Comparison of ENCODE assay signal across 20 cellular contexts in the genomic region with DNA sequence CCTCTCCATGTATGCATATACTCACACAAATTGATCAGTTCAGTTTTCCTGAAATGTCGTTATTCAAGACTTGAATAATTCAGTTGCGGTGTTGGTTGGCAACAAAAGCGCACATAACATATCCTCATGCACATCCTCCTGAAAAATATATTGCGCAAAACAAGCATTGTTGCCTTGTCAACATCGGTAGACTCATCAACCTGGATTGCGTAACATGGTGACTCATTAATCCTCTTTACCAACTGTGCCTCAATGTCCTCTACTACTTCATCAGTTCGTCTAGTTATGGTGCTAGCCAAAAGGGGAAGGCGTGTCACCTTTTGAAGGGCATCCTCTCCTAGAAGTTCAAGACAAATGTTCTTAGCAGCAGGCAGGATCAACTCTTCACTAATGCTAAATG.
"Had no signal": no experiment of that assay in that cellular context is flagged by ENCODE, and none has a peak within 500 bp of the region (broad histone marks: within the 10 kb centered on the region; RNA-seq: fewer than 3 reads in every experiment).

No MANE protein-coding gene starts in this region.

- H3K27me3 Mint-ChIP-seq: activated CD4-positive, alpha-beta T cell treated with anti-CD3 and anti-CD28 coated beads for 36 hours; activated CD8-positive, alpha-beta T cell treated with anti-CD3 and anti-CD28 coated beads for 36 hours had no signal

- FAIRE-seq: astrocyte had no signal

- H3K27ac ChIP-seq: colonic mucosa, neutrophil, right atrium auricular region, thyroid gland, uterus, WERI-Rb-1 had no signal

- H3K27me3 ChIP-seq: colonic mucosa, neutrophil, right atrium auricular region, thyroid gland, uterus had no signal

- H3K4me3 Mint-ChIP-seq: activated CD4-positive, alpha-beta T cell treated with anti-CD3 and anti-CD28 coated beads for 36 hours; activated CD8-positive, alpha-beta T cell treated with anti-CD3 and anti-CD28 coated beads for 36 hours; activated T-helper 1 cell treated with anti-CD3 and anti-CD28 coated beads, Interleukin-12 subunit alpha, Interleukin-12 subunit beta, Interleukin-2, Interleukin-4 antibody, amounts not matched to agents 30 ng/mL and 10 ng/mL and 1 ng/mL, durations not matched to agents 14 hours and 24 hours and 36 hours; naive thymus-derived CD8-positive, alpha-beta T cell; stimulated activated effector memory CD8-positive, alpha-beta T cell treated with anti-CD3 and anti-CD28 coated beads, Interleukin-12 subunit alpha, Interleukin-12 subunit beta, amount 100 ng/mL, for 72 hours had no signal

- H3K36me3 ChIP-seq: colonic mucosa, neutrophil, right atrium auricular region, thyroid gland, uterus, WERI-Rb-1 had no signal

- H3K9me3 Mint-ChIP-seq: activated CD8-positive, alpha-beta T cell treated with anti-CD3 and anti-CD28 coated beads for 36 hours; activated T-helper 1 cell treated with anti-CD3 and anti-CD28 coated beads, Interleukin-12 subunit alpha, Interleukin-12 subunit beta, Interleukin-2, Interleukin-4 antibody, amounts not matched to agents 30 ng/mL and 10 ng/mL and 1 ng/mL, durations not matched to agents 14 hours and 24 hours and 36 hours had no signal

- H3K4me1 Mint-ChIP-seq: activated CD4-positive, alpha-beta T cell treated with anti-CD3 and anti-CD28 coated beads for 36 hours; naive thymus-derived CD8-positive, alpha-beta T cell; stimulated activated effector memory CD8-positive, alpha-beta T cell treated with anti-CD3 and anti-CD28 coated beads, Interleukin-12 subunit alpha, Interleukin-12 subunit beta, amount 100 ng/mL, for 72 hours had no signal

- H3K27ac Mint-ChIP-seq: activated CD4-positive, alpha-beta T cell treated with anti-CD3 and anti-CD28 coated beads for 36 hours; activated CD8-positive, alpha-beta T cell treated with anti-CD3 and anti-CD28 coated beads for 36 hours; activated T-helper 1 cell treated with anti-CD3 and anti-CD28 coated beads, Interleukin-12 subunit alpha, Interleukin-12 subunit beta, Interleukin-2, Interleukin-4 antibody, amounts not matched to agents 30 ng/mL and 10 ng/mL and 1 ng/mL, durations not matched to agents 14 hours and 24 hours and 36 hours; naive thymus-derived CD8-positive, alpha-beta T cell; stimulated activated effector memory CD8-positive, alpha-beta T cell treated with anti-CD3 and anti-CD28 coated beads, Interleukin-12 subunit alpha, Interleukin-12 subunit beta, amount 100 ng/mL, for 72 hours had no signal

- H3K36me3 Mint-ChIP-seq: naive thymus-derived CD8-positive, alpha-beta T cell; stimulated activated effector memory CD8-positive, alpha-beta T cell treated with anti-CD3 and anti-CD28 coated beads, Interleukin-12 subunit alpha, Interleukin-12 subunit beta, amount 100 ng/mL, for 72 hours had no signal

- H3K4me1 ChIP-seq: colonic mucosa, right atrium auricular region, thyroid gland, uterus had no signal

- ATAC-seq: activated CD4-positive, alpha-beta T cell treated with anti-CD3 and anti-CD28 coated beads for 36 hours; activated CD8-positive, alpha-beta T cell treated with anti-CD3 and anti-CD28 coated beads for 36 hours; left cardiac atrium; naive thymus-derived CD8-positive, alpha-beta T cell; stimulated activated effector memory CD8-positive, alpha-beta T cell treated with anti-CD3 and anti-CD28 coated beads, Interleukin-12 subunit alpha, Interleukin-12 subunit beta, amount 100 ng/mL, for 72 hours had no signal

- H3K4me3 ChIP-seq: colonic mucosa, lung, right atrium auricular region, thyroid gland, uterus had no signal

- H3K9me3 ChIP-seq: colonic mucosa, neutrophil, thyroid gland, uterus had no signal

- DNase-seq: activated CD4-positive, alpha-beta T cell treated with anti-CD3 and anti-CD28 coated beads for 36 hours; activated CD8-positive, alpha-beta memory T cell treated with anti-CD3 and anti-CD28 coated beads, Interleukin-2, amount 50 U/mL, for 4 hours; activated CD8-positive, alpha-beta T cell treated with anti-CD3 and anti-CD28 coated beads for 36 hours; activated naive CD4-positive, alpha-beta T cell; caudate nucleus; colonic mucosa; hypothalamus; left cardiac atrium; midbrain; naive thymus-derived CD8-positive, alpha-beta T cell; posterior cingulate gyrus; thyroid gland; uterus; WERI-Rb-1 had no signal
